2 cellular contexts compared by ENCODE assay signal in genomic region chr4:102165584-102165983, GRCh38.
TF ChIP-seq lines count a peak whose summit lies in the region.

No MANE protein-coding gene starts in this region.

TF ChIP-seq in GM23338, 12 proteins besides CTCF, POLR2A, EP300 and RAD21 (continued from another document):
- TF ChIP-seq REST (IDR thresholded peaks at IDR 0.05; ENCODE audit: unreplicated experiment) (no peak), STAT1 (IDR thresholded peaks at IDR 0.05; ENCODE audit: unreplicated experiment) (no peak), ZNF331 (CRISPR knock-in tag; IDR thresholded peaks at IDR 0.05; ENCODE audit: low read depth) (no peak), CREB1 (CRISPR knock-in tag; IDR thresholded peaks at IDR 0.05; ENCODE audit: low read depth) (no peak)
TF ChIP-seq in GM23338: peak in this region for 0.

TF ChIP-seq in WTC11, 78 proteins besides CTCF, POLR2A, EP300 and RAD21 (continued from another document):
- TF ChIP-seq AFF4 (CRISPR knock-in tag; IDR thresholded peaks at IDR 0.05; ENCODE audit: borderline replicate concordance) = no peak
- TF ChIP-seq MXD4 (CRISPR knock-in tag; IDR thresholded peaks at IDR 0.05; ENCODE audit: borderline replicate concordance) = no peak
- TF ChIP-seq ZNF512 (CRISPR knock-in tag; IDR thresholded peaks at IDR 0.05; ENCODE audit: borderline replicate concordance) = no peak
- no peak for TF ChIP-seq ELF4 (CRISPR knock-in tag; IDR thresholded peaks at IDR 0.05; ENCODE audit: low read depth)
- TF ChIP-seq RELA (CRISPR knock-in tag; IDR thresholded peaks at IDR 0.05; ENCODE audit: borderline replicate concordance) = no peak
